ENCODE assay signal across 25 cellular contexts in genomic region chr22:17411213-17411612, GRCh38. TPM values are rescaled to one million over a fixed set of nuclear protein-coding genes. Genes with fewer than 3 reads are reported as not detected.
A peak's percentile ranks its signal among the peaks of the same experiment; 100 is the strongest.
DNase-seq lines count a peak whose midpoint lies in the region; ATAC-seq and TF ChIP-seq lines count a peak whose summit lies in the region.
"Had no signal": no experiment of that assay in that cellular context is flagged by ENCODE, and none has a peak within 500 bp of the region (broad histone marks: within the 10 kb centered on the region; RNA-seq: fewer than 3 reads in every experiment).

No MANE protein-coding gene starts in this region.

- POLR2A ChIA-PET in HEK293 (lab: Yijun Ruan, JAX) (no interaction called here), WTC11 (lab: Charles Lee) (no interaction called here)

- no peak overlapping the region for H2AK5ac ChIP-seq in neuronal stem cell (ENCODE audit: low read depth, low read length)

- H3K27me3 Mint-ChIP-seq in WTC11 (ENCODE audit: low read depth), result no peaks in the 10 kb centered on the region
- H3K27me3 Mint-ChIP-seq: CD4-positive, alpha-beta T cell; natural killer cell treated with Interleukin-12 subunit alpha and Interleukin-12 subunit beta and Interleukin-15 and Interleukin-18, amount 100 ng/mL, for 72 hours; type B pancreatic cell had no signal

- H3K4me3 ChIP-seq in HEK293 (ENCODE audit: low read depth, low read length) (no peak overlapping the region), neuronal stem cell (ENCODE audit: low read length in 2 of 2) (no peak overlapping the region), right lobe of liver (no peak overlapping the region), esophagus muscularis mucosa (no peak overlapping the region)
- H3K4me3 ChIP-seq: stomach had no signal

- peaks cover 83% of the 10 kb centered on the region for H3K4me1 Mint-ChIP-seq in WTC11

- CTCF ChIA-PET in HEK293 (lab: Yijun Ruan, JAX), result no interaction called here
- CTCF ChIA-PET in WTC11 (lab: Charles Lee), result no interaction called here

- H3K4me2 ChIP-seq in neuronal stem cell (ENCODE audit: insufficient read depth, low read length, poor library complexity, severe bottlenecking), result no peak overlapping the region

- DNase-seq in WTC11 (ENCODE audit: low spot score), result no peak
- peak in 25 of 42 donors; percentile 14 to 71 (median 41) for DNase-seq in head of caudate nucleus
- peak; percentile 47 for DNase-seq in putamen (ENCODE audit: low spot score)
- no peak for DNase-seq in neuronal stem cell (ENCODE audit: low spot score)
- DNase-seq in right lobe of liver, result no peak
- no peak for DNase-seq in DMS153 (lab: John Stamatoyannopoulos, UW)
- DNase-seq in esophagus muscularis mucosa (ENCODE audit: extremely low spot score), result no peak
- DNase-seq: activated CD4-positive, alpha-beta T cell treated with anti-CD3 and anti-CD28 coated beads for 4 hours; activated T-cell treated with anti-CD3 and anti-CD28 coated beads, Interleukin-2, amount 50 U/mL, for 72 hours; CD4-positive, alpha-beta T cell; cortex of kidney; DMS53; foreskin fibroblast; GOT3; Karpas-422; left colon; NCI-H2081; NCI-H526 treated with DMSO at 0.1 percent for 48 hours; SHP77; stimulated activated CD4-positive, alpha-beta T cell treated with anti-CD3 and anti-CD28 coated beads, Interleukin-4, amount 100 ng/mL, for 1 hour; stomach had no signal

- no peak overlapping the region for H3K27ac ChIP-seq in HEK293 (ENCODE audit: extremely low read depth, low read depth, low read length)
- no peak overlapping the region for H3K27ac ChIP-seq in neuronal stem cell (replicated peaks; ENCODE audit: low read length)
- H3K27ac ChIP-seq in right lobe of liver, result no peak overlapping the region
- H3K27ac ChIP-seq in esophagus muscularis mucosa (replicated peaks in 1 of 4), result no peak overlapping the region
- H3K27ac ChIP-seq: stomach had no signal

- no peak for TF ChIP-seq EP300 in esophagus muscularis mucosa (IDR thresholded peaks at IDR 0.05)

- H3K36me3 ChIP-seq in HEK293 (ENCODE audit: control insufficient read depth in 2 of 2, insufficient read depth in 1 of 2, low read length in 2 of 2) (no peaks in the 10 kb centered on the region), neuronal stem cell (replicated peaks in 1 of 2; ENCODE audit: control insufficient read depth in 2 of 2, insufficient read depth in 2 of 2, low read length in 2 of 2) (no peaks in the 10 kb centered on the region), right lobe of liver (no peaks in the 10 kb centered on the region), esophagus muscularis mucosa (no peaks in the 10 kb centered on the region)
- H3K36me3 ChIP-seq: stomach had no signal

- no peaks in the 10 kb centered on the region for H3K36me3 Mint-ChIP-seq in WTC11
- H3K36me3 Mint-ChIP-seq: activated naive CD4-positive, alpha-beta T cell treated with anti-CD3 and anti-CD28 coated beads, Interleukin-2, amount 50 U/mL, for 72 hours; natural killer cell treated with Interleukin-12 subunit alpha and Interleukin-12 subunit beta and Interleukin-15 and Interleukin-18, amount 100 ng/mL, for 72 hours; type B pancreatic cell had no signal

- H3K4me3 Mint-ChIP-seq in WTC11, result no peak overlapping the region
- H3K4me3 Mint-ChIP-seq: activated T-cell treated with anti-CD3 and anti-CD28 coated beads, Interleukin-2, amount 50 U/mL, for 72 hours; CD4-positive, alpha-beta T cell; natural killer cell treated with Interleukin-12 subunit alpha and Interleukin-12 subunit beta and Interleukin-15 and Interleukin-18, amount 100 ng/mL, for 72 hours; type B pancreatic cell had no signal

- H3K9me3 ChIP-seq in HEK293 (ENCODE audit: control insufficient read depth, insufficient read depth, low read depth, low read length) (no peaks in the 10 kb centered on the region), neuronal stem cell (replicated peaks in 1 of 2; ENCODE audit: control insufficient read depth in 2 of 2, insufficient read depth in 1 of 2, low read depth in 1 of 2, low read length in 2 of 2) (no peaks in the 10 kb centered on the region), right lobe of liver (no peaks in the 10 kb centered on the region), esophagus muscularis mucosa (no peaks in the 10 kb centered on the region)
- H3K9me3 ChIP-seq: stomach had no signal

- H3K18ac ChIP-seq in neuronal stem cell (ENCODE audit: low read length), result no peak overlapping the region

- H3K79me1 ChIP-seq in neuronal stem cell (ENCODE audit: low read depth, low read length), result peaks cover 3% of the 10 kb centered on the region

- no peak overlapping the region for H4K8ac ChIP-seq in neuronal stem cell (ENCODE audit: low read depth, low read length)

- intact Hi-C loops in head of caudate nucleus (cut with DNase I) (no loop called here), right lobe of liver (cut with DNase I) (no loop called here), esophagus muscularis mucosa (cut with DNase I) (no loop called here)

- H2BK120ac ChIP-seq in neuronal stem cell (ENCODE audit: low read depth, low read length), result no peak overlapping the region

- no peaks in the 10 kb centered on the region for H3K27me3 ChIP-seq in neuronal stem cell (ENCODE audit: control insufficient read depth in 3 of 3, insufficient read depth in 3 of 3, low read depth in 1 of 3, low read length in 3 of 3)
- no peaks in the 10 kb centered on the region for H3K27me3 ChIP-seq in right lobe of liver
- peaks cover 0 to 4% (median 0%) of the 10 kb centered on the region in 4 donors for H3K27me3 ChIP-seq in esophagus muscularis mucosa
- H3K27me3 ChIP-seq: stomach had no signal

- no peak overlapping the region for H2BK12ac ChIP-seq in neuronal stem cell (ENCODE audit: low read length)

- no peak overlapping the region for H2BK5ac ChIP-seq in neuronal stem cell (ENCODE audit: low read length)

- H3K23ac ChIP-seq in neuronal stem cell (ENCODE audit: low read depth, low read length, poor library complexity), result no peak overlapping the region

- ATAC-seq in WTC11 (no peak), right lobe of liver (no peak)
- ATAC-seq: activated naive CD4-positive, alpha-beta T cell treated with anti-CD3 and anti-CD28 coated beads, Interleukin-2, amount 50 U/mL, for 72 hours; activated T-cell treated with anti-CD3 and anti-CD28 coated beads, Interleukin-2, amount 50 U/mL, for 72 hours; left colon; natural killer cell treated with Interleukin-12 subunit alpha and Interleukin-12 subunit beta and Interleukin-15 and Interleukin-18, amount 100 ng/mL, for 72 hours had no signal

- WGBS in neuronal stem cell (ENCODE audit: extremely low coverage in 2 of 2, insufficient read length in 2 of 2, insufficient replicate concordance in 1 of 2), 2 donors, result no CpG with 5 or more reads among the region's 3 CpGs
- WGBS in right lobe of liver (ENCODE audit: insufficient coverage, low coverage, low lambda C conversion rate, missing lambda C conversion rate), result 64% methylated on average over 3 of the region's 3 CpGs
- WGBS in esophagus muscularis mucosa, result 52% methylated on average over 3 of the region's 3 CpGs

- no peak overlapping the region for H3K4ac ChIP-seq in neuronal stem cell (ENCODE audit: low read length)

- peak overlapping the region; percentile 58 for H3K27ac Mint-ChIP-seq in WTC11
- H3K27ac Mint-ChIP-seq: activated naive CD4-positive, alpha-beta T cell treated with anti-CD3 and anti-CD28 coated beads, Interleukin-2, amount 50 U/mL, for 72 hours; activated T-cell treated with anti-CD3 and anti-CD28 coated beads, Interleukin-2, amount 50 U/mL, for 72 hours; CD4-positive, alpha-beta T cell; natural killer cell treated with Interleukin-12 subunit alpha and Interleukin-12 subunit beta and Interleukin-15 and Interleukin-18, amount 100 ng/mL, for 72 hours; type B pancreatic cell had no signal

- no peak overlapping the region for H3K9ac ChIP-seq in neuronal stem cell (ENCODE audit: low read depth, low read length, poor library complexity)

- no peak for TF ChIP-seq POLR2A in right lobe of liver (IDR thresholded peaks at IDR 0.05)
- no peak for TF ChIP-seq POLR2A in esophagus muscularis mucosa (IDR thresholded peaks at IDR 0.05; ENCODE audit: low read depth)

- no peak overlapping the region for H4K91ac ChIP-seq in neuronal stem cell (ENCODE audit: low read depth, low read length, poor library complexity)

- TF ChIP-seq CTCF in HEK293 (tag by site-specific recombination; IDR thresholded peaks at IDR 0.05) (no peak), WTC11 (IDR thresholded peaks at IDR 0.05) (no peak), right lobe of liver (IDR thresholded peaks at IDR 0.05) (no peak), esophagus muscularis mucosa (IDR thresholded peaks at IDR 0.05) (no peak)

- H3K4me1 ChIP-seq in HEK293 (ENCODE audit: control insufficient read depth, insufficient read depth, low read length), result peaks cover 8% of the 10 kb centered on the region
- H3K4me1 ChIP-seq in neuronal stem cell (ENCODE audit: control insufficient read depth in 2 of 2, insufficient read depth in 1 of 2, low read depth in 1 of 2, low read length in 2 of 2), result peaks cover 3 to 15% of the 10 kb centered on the region in 2 donors
- H3K4me1 ChIP-seq in right lobe of liver, result peaks cover 0 to 18% (median 7%) of the 10 kb centered on the region in 4 donors
- H3K4me1 ChIP-seq in esophagus muscularis mucosa, result peaks cover 0 to 22% (median 3%) of the 10 kb centered on the region in 4 donors
- H3K4me1 ChIP-seq: stomach had no signal

- no peaks in the 10 kb centered on the region for H3K9me3 Mint-ChIP-seq in WTC11
- H3K9me3 Mint-ChIP-seq: activated naive CD4-positive, alpha-beta T cell treated with anti-CD3 and anti-CD28 coated beads, Interleukin-2, amount 50 U/mL, for 72 hours; activated T-cell treated with anti-CD3 and anti-CD28 coated beads, Interleukin-2, amount 50 U/mL, for 72 hours; CD4-positive, alpha-beta T cell; natural killer cell treated with Interleukin-12 subunit alpha and Interleukin-12 subunit beta and Interleukin-15 and Interleukin-18, amount 100 ng/mL, for 72 hours had no signal

- no peak overlapping the region for H3K14ac ChIP-seq in neuronal stem cell (ENCODE audit: low read length)

- no peak overlapping the region for H2BK15ac ChIP-seq in neuronal stem cell (ENCODE audit: low read length)

- H2AFZ ChIP-seq in neuronal stem cell (ENCODE audit: low read length), result no peak overlapping the region

TF ChIP-seq in HEK293, 187 proteins besides CTCF, POLR2A, EP300 and RAD21:
- TF ChIP-seq ZNF521 (tag by site-specific recombination; IDR thresholded peaks at IDR 0.05) (no peak), ZEB2 (tag by site-specific recombination; IDR thresholded peaks at IDR 0.05) (0 out of 2 replicates have a peak, but pooled peaks have one; percentile 33)
TF ChIP-seq in HEK293: peak in this region for 1.

TF ChIP-seq in WTC11, 78 proteins besides CTCF, POLR2A, EP300 and RAD21 (continues in another document):
- TF ChIP-seq ZMAT4 (CRISPR knock-in tag; IDR thresholded peaks at IDR 0.05) (no peak), EMX1 (CRISPR knock-in tag; IDR thresholded peaks at IDR 0.05) (no peak)

RNA-seq across cellular contexts. Expression of gene CECR2, which starts 42.0 kb away (rescaled TPM):
- total RNA-seq in WTC11 (2021) (110 to 111 TPM (median 110 TPM) in 3 replicates), right lobe of liver (10 to 100 TPM in 3 of 6 experiments, 1 to 10 TPM in 3; 4.9 to 12.3 (median 10.0) TPM), esophagus muscularis mucosa (1 to 10 TPM; 1.1 to 2.1 (median 1.3) TPM)
- 33.0 TPM for polyA plus RNA-seq in neuronal stem cell (2013, experiment 1 of 2)
- polyA plus RNA-seq in neuronal stem cell (2013, experiment 2 of 2), result 34.5 TPM
- total RNA-seq: CD4-positive, alpha-beta T cell; natural killer cell treated with Interleukin-12 subunit alpha and Interleukin-12 subunit beta and Interleukin-15 and Interleukin-18, amount 100 ng/mL, for 72 hours had no signal

Comparison
In these comparisons a context has a peak if more than half of its experiments do, and no peak if none do; other contexts are left out.
1. DNase-seq: peak in head of caudate nucleus (25 of 42) and putamen (single experiment); none in WTC11 (single experiment), neuronal stem cell (single experiment), right lobe of liver (0 of 3), DMS153 (single experiment) and esophagus muscularis mucosa (single experiment).